Comparison of ENCODE assay signal across 8 cellular contexts in genomic region chr22:24271406-24271760, GRCh38. TPM values are rescaled to one million over a fixed set of nuclear protein-coding genes. Genes with fewer than 3 reads are reported as not detected.
DNase-seq lines count a peak whose midpoint lies in the region; ATAC-seq and TF ChIP-seq lines count a peak whose summit lies in the region.

No MANE protein-coding gene starts in this region.

- no peaks in the 10 kb centered on the region for H3K27me3 Mint-ChIP-seq in Calu3 (ENCODE audit: unreplicated experiment)

- TF ChIP-seq CTCF in Calu3 (IDR thresholded peaks at IDR 0.05; ENCODE audit: unreplicated experiment) (no peak), epithelial cell of proximal tubule (conservative IDR thresholded peaks at IDR 0.05; ENCODE audit: low read depth, low read length) (no peak), omental fat pad (IDR thresholded peaks at IDR 0.05) (no peak)

- peak overlapping the region; percentile 93 for H3K4me3 Mint-ChIP-seq in Calu3 (ENCODE audit: low read depth, unreplicated experiment)

- CTCF ChIA-PET in Calu3 (lab: Charles Lee), result no interaction called here

- intact Hi-C loops in Calu3 (cut with micrococcal nuclease; ENCODE audit: unreplicated experiment), result no loop called here

- peaks cover 25% of the 10 kb centered on the region for H3K36me3 Mint-ChIP-seq in Calu3 (ENCODE audit: insufficient read depth, unreplicated experiment)

- no peaks in the 10 kb centered on the region for H3K9me3 Mint-ChIP-seq in Calu3 (ENCODE audit: low read depth, unreplicated experiment)

- DNase-seq in Calu3 (no peak), OCI-M1 (lab: John Stamatoyannopoulos, UW) (peak; percentile 69), epithelial cell of proximal tubule (ENCODE audit: low read depth) (no peak), omental fat pad (ENCODE audit: low spot score) (no peak), C1 segment of cervical spinal cord (lab: John Stamatoyannopoulos, UW) (no peak)

- H3K27ac Mint-ChIP-seq in Calu3 (ENCODE audit: unreplicated experiment), result peak overlapping the region; percentile 58

- H3K4me3 ChIP-seq in epithelial cell of proximal tubule (ENCODE audit: low read depth, low read length), result peak overlapping the region; percentile 99

- BruUV-seq in Calu3 (replicated peaks; lab: Mats Ljungman, UMichigan), result no TSS peak

- H3K4me1 Mint-ChIP-seq in Calu3 (ENCODE audit: low read depth, unreplicated experiment), result peaks cover 14% of the 10 kb centered on the region

- ATAC-seq in omental fat pad (ENCODE audit: low FRiP score) (peak; percentile 12), HG03439 (IDR thresholded peaks at IDR 0.05; ENCODE audit: unreplicated experiment) (no peak), HG03135 (IDR thresholded peaks at IDR 0.05; ENCODE audit: unreplicated experiment) (no peak), GM18861 (IDR thresholded peaks at IDR 0.05; ENCODE audit: unreplicated experiment) (no peak)

RNA-seq across cellular contexts. Expression of gene SPECC1L, which starts 0.8 kb away (rescaled TPM):
- 52.2 and 53.4 TPM in 2 replicates for total RNA-seq in Calu3 (2022)
- 22.7 and 24.3 TPM in 2 replicates for total RNA-seq in epithelial cell of proximal tubule
- 10 to 100 TPM; 31.3 to 44.9 (median 35.6) TPM for total RNA-seq in omental fat pad

RNA-seq across cellular contexts. Expression of gene GGT5, which starts 26.5 kb away (rescaled TPM):
- total RNA-seq in Calu3 (2022), result 0.28 and 0.64 TPM in 2 replicates
- 0.22 and 1.3 TPM in 2 replicates for total RNA-seq in epithelial cell of proximal tubule
- total RNA-seq in omental fat pad, result 10 to 100 TPM; 45.4 to 70.6 (median 51.0) TPM

Comparison
In these comparisons a context has a peak if more than half of its experiments do, and no peak if none do; other contexts are left out.
1. RNA of gene GGT5, which starts 26.5 kb away (total RNA-seq): 45.4 to 70.6 TPM in omental fat pad; 0.22 to 1.3 TPM in epithelial cell of proximal tubule and 0.28 to 0.64 TPM in Calu3; every median in the first group is over 10 times any median in the second.